10 cellular contexts compared by ENCODE assay signal in genomic region chr11:88414385-88414861, GRCh38.
DNase-seq lines count a peak whose midpoint lies in the region; ATAC-seq and TF ChIP-seq lines count a peak whose summit lies in the region.
"Had no signal": no experiment of that assay in that cellular context is flagged by ENCODE, and none has a peak within 500 bp of the region (broad histone marks: within the 10 kb centered on the region; RNA-seq: fewer than 3 reads in every experiment).

No MANE protein-coding gene starts in this region.

- H2AFZ ChIP-seq in hepatocyte = no peak overlapping the region

- H3K27ac ChIP-seq in HL-60 (replicated peaks) = peak overlapping the region; percentile 64
- H3K27ac ChIP-seq in hepatocyte = no peak overlapping the region
- H3K27ac ChIP-seq: C4-2B, SJCRH30 had no signal

- H3K27ac Mint-ChIP-seq in activated CD4-positive, alpha-beta T cell treated with anti-CD3 and anti-CD28 coated beads for 36 hours = peak overlapping the region; percentile 79
- H3K27ac Mint-ChIP-seq in activated CD4-positive, alpha-beta memory T cell treated with anti-CD3 and anti-CD28 coated beads, Interleukin-2, amount 10 ng/mL, durations not matched to agents 7 days and 5 days = peak overlapping the region; percentile 89

- POLR2A ChIA-PET in activated CD4-positive, alpha-beta T cell treated with anti-CD3 and anti-CD28 coated beads for 36 hours (lab: Charles Lee) = no interaction called here
- POLR2A ChIA-PET in activated CD4-positive, alpha-beta memory T cell treated with anti-CD3 and anti-CD28 coated beads, Interleukin-2, amount 10 ng/mL, durations not matched to agents 7 days and 5 days (lab: Charles Lee) = interaction anchor here (0.7 to 7.4 kb wide), 15 partner anchors 9 to 89 kb away, joined by 3 to 165 read pairs (median 4); partner anchors contain the start of gene CTSC

- TF ChIP-seq CTCF in HL-60 (IDR thresholded peaks at IDR 0.05; ENCODE audit: insufficient read depth, low read length) = no peak
- TF ChIP-seq CTCF in hepatocyte (IDR thresholded peaks at IDR 0.05; ENCODE audit: poor library complexity) = no peak

- H3K9me3 Mint-ChIP-seq in activated CD4-positive, alpha-beta T cell treated with anti-CD3 and anti-CD28 coated beads for 36 hours (ENCODE audit: low read depth) = peaks cover 2% of the 10 kb centered on the region
- H3K9me3 Mint-ChIP-seq in activated CD4-positive, alpha-beta memory T cell treated with anti-CD3 and anti-CD28 coated beads, Interleukin-2, amount 10 ng/mL, durations not matched to agents 7 days and 5 days = peaks cover 3% of the 10 kb centered on the region

- no peaks in the 10 kb centered on the region for H3K27me3 Mint-ChIP-seq in activated CD4-positive, alpha-beta T cell treated with anti-CD3 and anti-CD28 coated beads for 36 hours
- no peaks in the 10 kb centered on the region for H3K27me3 Mint-ChIP-seq in activated CD4-positive, alpha-beta memory T cell treated with anti-CD3 and anti-CD28 coated beads, Interleukin-2, amount 10 ng/mL, durations not matched to agents 7 days and 5 days

- intact Hi-C loops in activated CD4-positive, alpha-beta T cell treated with anti-CD3 and anti-CD28 coated beads for 36 hours (cut with DNase I, micrococcal nuclease) = loop anchor here (2.0 to 5.0 kb wide), 3 partner anchors 57 to 78 kb away; partner anchors contain the start of gene CTSC (in 1 of the 2)
- intact Hi-C loops in posterior vena cava (cut with DNase I) = no loop called here

- no peaks in the 10 kb centered on the region for H3K79me2 ChIP-seq in hepatocyte

- H3K9me3 ChIP-seq in hepatocyte (ENCODE audit: low read depth) = no peaks in the 10 kb centered on the region
- H3K9me3 ChIP-seq: SJCRH30 had no signal

- WGBS in hepatocyte (ENCODE audit: low lambda C conversion rate, missing lambda C conversion rate) = 36% methylated on average over 5 of the region's 5 CpGs

- H3K27me3 ChIP-seq in HL-60 (ENCODE audit: insufficient read depth, poor library complexity, severe bottlenecking) (no peaks in the 10 kb centered on the region), hepatocyte (no peaks in the 10 kb centered on the region)
- H3K27me3 ChIP-seq: SJCRH30 had no signal

- peak; percentile 39 for DNase-seq in activated CD4-positive, alpha-beta T cell treated with anti-CD3 and anti-CD28 coated beads for 36 hours
- DNase-seq in activated CD4-positive, alpha-beta T cell treated with anti-CD3 and anti-CD28 coated beads for 48 hours = no peak
- peak; percentile 44 to 86 for DNase-seq in HL-60 (ENCODE audit: low read depth in 1 of 2, low spot score in 1 of 2)
- no peak for DNase-seq in activated CD4-positive, alpha-beta memory T cell treated with anti-CD3 and anti-CD28 coated beads, Interleukin-2, amount 10 ng/mL, durations not matched to agents 7 days and 5 days
- DNase-seq in hepatocyte (ENCODE audit: low spot score) = peak; percentile 67
- no peak for DNase-seq in NCI-H1436 (lab: John Stamatoyannopoulos, UW)
- no peak for DNase-seq in posterior vena cava (ENCODE audit: low spot score)
- DNase-seq in hepatic stellate cell (ENCODE audit: low spot score) = no peak

- H3K9me2 ChIP-seq in hepatocyte (replicated peaks; ENCODE audit: insufficient read depth) = no peaks in the 10 kb centered on the region

- ATAC-seq in activated CD4-positive, alpha-beta T cell treated with anti-CD3 and anti-CD28 coated beads for 36 hours = peak; percentile 26

- H3K4me3 ChIP-seq in HL-60 (replicated peaks; ENCODE audit: insufficient read depth, low read length) = peak overlapping the region; percentile 15; the same call in 1 of the 2 replicates
- H3K4me3 ChIP-seq in hepatocyte = no peak overlapping the region
- H3K4me3 ChIP-seq: SJCRH30 had no signal

- no peaks in the 10 kb centered on the region for H4K20me1 ChIP-seq in hepatocyte (ENCODE audit: insufficient read depth, poor library complexity, severe bottlenecking)

- H3K4me1 Mint-ChIP-seq in activated CD4-positive, alpha-beta T cell treated with anti-CD3 and anti-CD28 coated beads for 36 hours = peaks cover 39% of the 10 kb centered on the region
- H3K4me1 Mint-ChIP-seq in activated CD4-positive, alpha-beta memory T cell treated with anti-CD3 and anti-CD28 coated beads, Interleukin-2, amount 10 ng/mL, durations not matched to agents 7 days and 5 days = peaks cover 72% of the 10 kb centered on the region

- H3K4me3 Mint-ChIP-seq in activated CD4-positive, alpha-beta T cell treated with anti-CD3 and anti-CD28 coated beads for 36 hours = peak overlapping the region; percentile 28
- H3K4me3 Mint-ChIP-seq in activated CD4-positive, alpha-beta memory T cell treated with anti-CD3 and anti-CD28 coated beads, Interleukin-2, amount 10 ng/mL, durations not matched to agents 7 days and 5 days = peak overlapping the region; percentile 62

- H3K4me2 ChIP-seq in hepatocyte = no peak overlapping the region

- CTCF ChIA-PET in activated CD4-positive, alpha-beta T cell treated with anti-CD3 and anti-CD28 coated beads for 36 hours (lab: Charles Lee) = interaction anchor here (0.7 to 1.2 kb wide), 4 partner anchors 26 to 137 kb away, joined by 3 to 4 read pairs (median 3); no protein-coding TSS in a partner anchor
- CTCF ChIA-PET in activated CD4-positive, alpha-beta memory T cell treated with anti-CD3 and anti-CD28 coated beads, Interleukin-2, amount 10 ng/mL, durations not matched to agents 7 days and 5 days (lab: Charles Lee) = interaction anchor here (1.0 to 2.3 kb wide), 3 partner anchors 12 to 77 kb away, joined by 3 to 7 read pairs (median 3); partner anchors contain the start of gene CTSC

- H3K36me3 ChIP-seq in hepatocyte (replicated peaks; ENCODE audit: insufficient read depth, low read depth) = no peaks in the 10 kb centered on the region
- H3K36me3 ChIP-seq: SJCRH30 had no signal

- H3K36me3 Mint-ChIP-seq in activated CD4-positive, alpha-beta T cell treated with anti-CD3 and anti-CD28 coated beads for 36 hours (ENCODE audit: low read depth) = no peaks in the 10 kb centered on the region
- peaks cover 35% of the 10 kb centered on the region for H3K36me3 Mint-ChIP-seq in activated CD4-positive, alpha-beta memory T cell treated with anti-CD3 and anti-CD28 coated beads, Interleukin-2, amount 10 ng/mL, durations not matched to agents 7 days and 5 days (ENCODE audit: low read depth)

- H3K4me1 ChIP-seq in hepatocyte (ENCODE audit: insufficient read depth) = peaks cover 4% of the 10 kb centered on the region
- H3K4me1 ChIP-seq: SJCRH30 had no signal

Comparison
In these comparisons a context has a peak if more than half of its experiments do, and no peak if none do; other contexts are left out.
1. DNase-seq: peak in activated CD4-positive, alpha-beta T cell treated with anti-CD3 and anti-CD28 coated beads for 36 hours (single experiment), HL-60 (2 of 2) and hepatocyte (single experiment); none in activated CD4-positive, alpha-beta T cell treated with anti-CD3 and anti-CD28 coated beads for 48 hours (single experiment), activated CD4-positive, alpha-beta memory T cell treated with anti-CD3 and anti-CD28 coated beads, Interleukin-2, amount 10 ng/mL, durations not matched to agents 7 days and 5 days (single experiment), NCI-H1436 (single experiment), posterior vena cava (single experiment) and hepatic stellate cell (single experiment).
2. intact Hi-C loops: an anchor here in activated CD4-positive, alpha-beta T cell treated with anti-CD3 and anti-CD28 coated beads for 36 hours (2.0 to 5.0 kb wide); none called in posterior vena cava.